Comparison of ENCODE assay signal across 29 cellular contexts in the genomic region with DNA sequence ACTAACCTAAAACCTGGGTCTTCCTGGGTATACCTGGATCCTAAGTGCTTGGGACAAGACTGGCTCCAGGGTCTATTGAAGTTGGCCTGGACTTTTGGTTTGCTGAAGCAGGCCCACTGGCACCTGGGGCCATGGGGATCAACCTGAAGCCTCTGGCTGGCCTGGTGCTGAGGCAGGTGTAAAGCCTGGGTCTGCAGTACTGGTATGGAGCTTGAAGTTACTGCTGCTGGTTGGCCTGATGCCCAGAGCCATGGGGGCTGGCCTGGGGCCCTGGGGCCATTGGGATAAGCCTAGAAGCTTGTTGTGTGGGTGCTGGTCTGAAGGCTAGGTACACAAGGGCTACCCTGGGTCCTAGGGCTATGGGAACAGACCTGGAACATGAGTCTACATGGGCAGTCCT.
"Had no signal": no experiment of that assay in that cellular context is flagged by ENCODE, and none has a peak within 500 bp of the region (broad histone marks: within the 10 kb centered on the region; RNA-seq: fewer than 3 reads in every experiment).

No MANE protein-coding gene starts in this region.

- H3K4me1 ChIP-seq: stomach, suprapubic skin, testis, thyroid gland, tibial artery, tibial nerve, transverse colon, upper lobe of left lung, upper lobe of right lung, uterus, vagina had no signal

- H3K36me3 ChIP-seq: stomach, suprapubic skin, thoracic aorta, thyroid gland, tibial artery, tibial nerve, transverse colon, upper lobe of left lung, upper lobe of right lung, uterus, vagina had no signal

- H3K9me3 Mint-ChIP-seq: type B pancreatic cell had no signal

- DNase-seq: stimulated activated CD4-positive, alpha-beta T cell treated with anti-CD3 and anti-CD28 coated beads, Interleukin-2, amount 100 ng/mL, for 48 hours; stimulated activated CD4-positive, alpha-beta T cell treated with anti-CD3 and anti-CD28 coated beads, Interleukin-4, amount 100 ng/mL, for 1 hour; stimulated activated CD4-positive, alpha-beta T cell treated with anti-CD3 and anti-CD28 coated beads, Interleukin-4, amount 100 ng/mL, for 24 hours; stimulated activated CD4-positive, alpha-beta T cell treated with anti-CD3 and anti-CD28 coated beads, Interleukin-4, amount 100 ng/mL, for 4 hours; stimulated activated CD8-positive, alpha-beta memory T cell treated with anti-CD3 and anti-CD28 coated beads, Interleukin-4, amount 100 ng/mL, for 48 hours; stimulated activated naive B cell treated with anti-CD40 and anti-IgM and Interleukin-4, amounts not matched to agents 10 μg/mL and 1 μg/mL and 100 μg/mL, for 72 hours; stimulated activated naive CD4-positive, alpha-beta T cell; stimulated activated naive CD4-positive, alpha-beta T cell treated with Interleukin-2 at 50 U/mL for 16 hours; stimulated activated naive CD8-positive, alpha-beta T cell treated with anti-CD3 and anti-CD28 coated beads, Interleukin-15, amount 100 ng/mL, for 72 hours; stimulated activated naive CD8-positive, alpha-beta T cell treated with anti-CD3 and anti-CD28 coated beads, Interleukin-15, Interleukin-2, amounts not matched to agents 100 U/mL and 50 U/mL, for 24 hours; stomach; substantia nigra; testis; thyroid gland; tibial artery; transverse colon; trophoblast cell; upper lobe of right lung; uterus had no signal

- H3K4me1 Mint-ChIP-seq: stimulated activated effector memory CD8-positive, alpha-beta T cell treated with anti-CD3 and anti-CD28 coated beads, Interleukin-12 subunit alpha, Interleukin-12 subunit beta, amount 100 ng/mL, for 72 hours; stimulated activated memory B cell treated with anti-CD40 and anti-IgM and Interleukin-4, amounts not matched to agents 10 μg/mL and 1 μg/mL and 100 μg/mL, for 72 hours; stimulated activated naive B cell treated with anti-CD40 and anti-IgM and Interleukin-4, amounts not matched to agents 10 μg/mL and 1 μg/mL and 100 μg/mL, for 72 hours; stimulated activated naive CD8-positive, alpha-beta T cell treated with anti-CD3 and anti-CD28 coated beads, Interleukin-15, amount 100 ng/mL, for 72 hours had no signal

- H3K4me3 Mint-ChIP-seq: stimulated activated effector memory CD8-positive, alpha-beta T cell treated with anti-CD3 and anti-CD28 coated beads, Interleukin-12 subunit alpha, Interleukin-12 subunit beta, amount 100 ng/mL, for 72 hours; stimulated activated memory B cell treated with anti-CD40 and anti-IgM and Interleukin-4, amounts not matched to agents 10 μg/mL and 1 μg/mL and 100 μg/mL, for 72 hours; stimulated activated naive B cell treated with anti-CD40 and anti-IgM and Interleukin-4, amounts not matched to agents 10 μg/mL and 1 μg/mL and 100 μg/mL, for 72 hours; stimulated activated naive CD8-positive, alpha-beta T cell treated with anti-CD3 and anti-CD28 coated beads, Interleukin-15, amount 100 ng/mL, for 72 hours; stimulated activated naive CD8-positive, alpha-beta T cell treated with anti-CD3 and anti-CD28 coated beads, Interleukin-15, Interleukin-2, amounts not matched to agents 100 ng/mL and 50 ng/mL, for 24 hours; type B pancreatic cell had no signal

- H3K4me3 ChIP-seq: stomach, suprapubic skin, testis, thoracic aorta, thyroid gland, tibial artery, tibial nerve, transverse colon, upper lobe of left lung, upper lobe of right lung, uterus, vagina had no signal

- ATAC-seq: stimulated activated effector memory CD8-positive, alpha-beta T cell treated with anti-CD3 and anti-CD28 coated beads, Interleukin-12 subunit alpha, Interleukin-12 subunit beta, amount 100 ng/mL, for 72 hours; stimulated activated memory B cell treated with anti-CD40 and anti-IgM and Interleukin-4, amounts not matched to agents 10 μg/mL and 1 μg/mL and 100 μg/mL, for 72 hours; stimulated activated naive B cell treated with anti-CD40 and anti-IgM and Interleukin-4, amounts not matched to agents 10 μg/mL and 1 μg/mL and 100 μg/mL, for 72 hours; stimulated activated naive CD8-positive, alpha-beta T cell treated with anti-CD3 and anti-CD28 coated beads, Interleukin-15, amount 100 ng/mL, for 72 hours; stimulated activated naive CD8-positive, alpha-beta T cell treated with anti-CD3 and anti-CD28 coated beads, Interleukin-15, Interleukin-2, amounts not matched to agents 100 U/mL and 50 U/mL, for 24 hours; upper lobe of right lung had no signal

- H3K27me3 Mint-ChIP-seq: stimulated activated memory B cell treated with anti-CD40 and anti-IgM and Interleukin-4, amounts not matched to agents 10 μg/mL and 1 μg/mL and 100 μg/mL, for 72 hours; stimulated activated naive B cell treated with anti-CD40 and anti-IgM and Interleukin-4, amounts not matched to agents 10 μg/mL and 1 μg/mL and 100 μg/mL, for 72 hours; stimulated activated naive CD8-positive, alpha-beta T cell treated with anti-CD3 and anti-CD28 coated beads, Interleukin-15, amount 100 ng/mL, for 72 hours; stimulated activated naive CD8-positive, alpha-beta T cell treated with anti-CD3 and anti-CD28 coated beads, Interleukin-15, Interleukin-2, amounts not matched to agents 100 ng/mL and 50 ng/mL, for 24 hours; type B pancreatic cell had no signal

- H3K27ac Mint-ChIP-seq: stimulated activated effector memory CD8-positive, alpha-beta T cell treated with anti-CD3 and anti-CD28 coated beads, Interleukin-12 subunit alpha, Interleukin-12 subunit beta, amount 100 ng/mL, for 72 hours; stimulated activated memory B cell treated with anti-CD40 and anti-IgM and Interleukin-4, amounts not matched to agents 10 μg/mL and 1 μg/mL and 100 μg/mL, for 72 hours; stimulated activated naive B cell treated with anti-CD40 and anti-IgM and Interleukin-4, amounts not matched to agents 10 μg/mL and 1 μg/mL and 100 μg/mL, for 72 hours; stimulated activated naive CD8-positive, alpha-beta T cell treated with anti-CD3 and anti-CD28 coated beads, Interleukin-15, amount 100 ng/mL, for 72 hours; stimulated activated naive CD8-positive, alpha-beta T cell treated with anti-CD3 and anti-CD28 coated beads, Interleukin-15, Interleukin-2, amounts not matched to agents 100 ng/mL and 50 ng/mL, for 24 hours; type B pancreatic cell had no signal

- H3K27me3 ChIP-seq: stomach, suprapubic skin, testis, thyroid gland, tibial artery, tibial nerve, transverse colon, upper lobe of left lung, upper lobe of right lung, uterus, vagina had no signal

- H3K27ac ChIP-seq: stomach, suprapubic skin, testis, thoracic aorta, thyroid gland, tibial artery, tibial nerve, transverse colon, upper lobe of left lung, upper lobe of right lung, uterus, vagina had no signal

- FAIRE-seq: urothelium cell line had no signal

- H3K9me3 ChIP-seq: suprapubic skin, testis, thoracic aorta, thyroid gland, transverse colon, upper lobe of right lung, uterus, vagina had no signal

- H3K36me3 Mint-ChIP-seq: stimulated activated effector memory CD8-positive, alpha-beta T cell treated with anti-CD3 and anti-CD28 coated beads, Interleukin-12 subunit alpha, Interleukin-12 subunit beta, amount 100 ng/mL, for 72 hours; stimulated activated memory B cell treated with anti-CD40 and anti-IgM and Interleukin-4, amounts not matched to agents 10 μg/mL and 1 μg/mL and 100 μg/mL, for 72 hours; stimulated activated naive B cell treated with anti-CD40 and anti-IgM and Interleukin-4, amounts not matched to agents 10 μg/mL and 1 μg/mL and 100 μg/mL, for 72 hours; type B pancreatic cell had no signal
